34 cellular contexts compared by ENCODE assay signal in the genomic region with DNA sequence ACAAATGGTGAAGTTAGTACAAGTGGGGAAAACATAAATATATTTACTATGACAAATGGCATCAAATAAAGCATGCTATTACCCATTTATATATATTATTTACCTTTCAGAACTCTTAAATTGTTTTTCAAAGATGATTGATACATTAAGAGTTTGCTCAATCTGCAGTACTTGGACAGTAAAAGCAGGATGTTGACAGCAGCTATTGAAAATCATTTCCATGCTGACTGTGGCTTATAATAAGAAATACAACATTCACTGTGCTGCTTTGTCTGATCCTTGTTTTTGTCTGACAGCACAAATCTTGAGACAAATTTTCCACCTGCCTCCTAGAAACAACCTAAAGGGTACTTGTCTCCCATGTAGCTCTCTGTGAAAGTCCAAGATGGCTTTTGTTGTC.
"Had no signal": no experiment of that assay in that cellular context is flagged by ENCODE, and none has a peak within 500 bp of the region (broad histone marks: within the 10 kb centered on the region; RNA-seq: fewer than 3 reads in every experiment).

No MANE protein-coding gene starts in this region.

- H3K4me3 ChIP-seq: MG63 had no signal

- DNase-seq: Karpas-422, Kasumi-1, MG63, MM.1S, MV-4-11, NCI-H1048, NCI-H1092, NCI-H1092 treated with DMSO at 0.1 percent for 48 hours, NCI-H1105, NCI-H1105 treated with DMSO at 0.1 percent for 48 hours, NCI-H1417, NCI-H1417 treated with DMSO at 0.1 percent for 48 hours, NCI-H1436, NCI-H1436 treated with DMSO at 0.1 percent for 48 hours, NCI-H146, NCI-H1694, NCI-H1694 treated with DMSO at 0.1 percent for 48 hours, NCI-H187, NCI-H187 treated with DMSO at 0.1 percent for 48 hours, NCI-H1930, NCI-H2029, NCI-H2029 treated with DMSO at 0.1 percent for 48 hours, NCI-H2081, NCI-H2081 treated with DMSO at 0.1 percent for 48 hours, NCI-H2107, NCI-H2171, NCI-H2171 treated with DMSO at 0.1 percent for 48 hours, NCI-H2227 treated with DMSO at 0.1 percent for 48 hours, NCI-H226, NCI-H345, NCI-H446, NCI-H446 treated with DMSO at 0.1 percent for 48 hours, NCI-H510A had no signal

- H3K27ac ChIP-seq: KMS-11 had no signal

- H3K4me2 ChIP-seq: KMS-11 had no signal

- H3K36me3 ChIP-seq: MG63 had no signal

- H3K27me3 ChIP-seq: MG63 had no signal

- H3K9ac ChIP-seq: KMS-11 had no signal

- H3K9me3 ChIP-seq: MG63 had no signal
